Comparison of ENCODE assay signal across 8 cellular contexts in the genomic region with DNA sequence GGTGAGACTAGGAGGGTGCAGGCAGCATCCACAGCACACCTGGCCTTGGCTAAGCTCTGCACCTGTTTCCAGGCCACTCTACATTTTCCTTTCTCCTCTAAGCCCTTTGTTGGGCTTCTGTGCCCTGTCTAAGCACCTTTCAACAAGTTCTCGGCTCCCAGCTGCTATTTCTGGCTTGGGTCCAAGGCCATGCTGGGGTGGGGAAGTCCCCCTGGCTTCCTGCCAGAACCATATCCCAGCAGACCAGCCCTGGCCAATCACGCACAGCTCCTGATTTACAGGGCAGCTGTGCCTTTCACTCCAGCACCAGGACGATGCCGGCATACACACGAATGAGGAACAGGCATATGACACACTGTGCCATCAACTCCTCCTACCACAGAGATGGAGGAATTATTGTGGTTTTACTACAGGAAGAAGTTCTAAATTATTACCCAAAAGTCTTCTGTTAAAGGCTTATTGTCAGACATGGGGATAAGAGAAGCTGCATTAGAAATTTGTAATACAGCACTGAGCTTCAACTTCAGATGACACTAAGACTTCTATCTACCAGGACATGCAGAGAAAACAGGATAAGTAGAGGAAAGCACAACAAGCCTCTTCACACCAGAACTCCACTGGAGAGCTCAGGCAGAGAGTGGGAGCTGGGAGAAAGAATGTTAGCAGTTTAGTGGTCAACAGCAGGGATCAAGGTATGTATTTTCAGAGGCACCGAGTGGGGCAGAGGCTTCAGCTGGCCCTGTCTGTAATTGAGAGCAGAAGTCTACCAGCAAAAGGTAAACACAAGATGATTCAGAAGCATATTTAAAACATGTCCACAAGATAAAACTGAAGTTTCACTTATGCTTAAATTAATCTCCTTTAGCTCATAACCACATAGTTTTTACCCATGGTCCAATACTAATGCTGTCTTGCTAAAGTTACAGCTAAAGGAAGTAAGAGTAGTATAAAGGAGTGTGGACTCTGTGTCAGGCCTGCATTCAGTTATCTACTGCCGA. TPM values are rescaled to one million over a fixed set of nuclear protein-coding genes. Genes with fewer than 3 reads are reported as not detected.
DNase-seq lines count a peak whose midpoint lies in the region; ATAC-seq and TF ChIP-seq lines count a peak whose summit lies in the region.

No MANE protein-coding gene starts in this region.

- H3K36me3 Mint-ChIP-seq in activated CD4-positive, alpha-beta T cell treated with anti-CD3 and anti-CD28 coated beads, Interleukin-2, amount 10 ng/mL, durations not matched to agents 7 days and 5 days (ENCODE audit: low read depth): peaks cover 40% of the 10 kb centered on the region
- H3K36me3 Mint-ChIP-seq in dendritic cell treated with granulocyte-macrophage colony-stimulating factor and Interleukin-4, amounts not matched to agents 40 ng/mL and 50 ng/mL, for 4 days (ENCODE audit: low read depth): peaks cover 67% of the 10 kb centered on the region

- no peaks in the 10 kb centered on the region for H3K27me3 Mint-ChIP-seq in activated CD4-positive, alpha-beta T cell treated with anti-CD3 and anti-CD28 coated beads, Interleukin-2, amount 10 ng/mL, durations not matched to agents 7 days and 5 days
- H3K27me3 Mint-ChIP-seq in dendritic cell treated with granulocyte-macrophage colony-stimulating factor and Interleukin-4, amounts not matched to agents 40 ng/mL and 50 ng/mL, for 4 days: no peaks in the 10 kb centered on the region

- TF ChIP-seq CTCF in GM06990 (IDR thresholded peaks at IDR 0.05; ENCODE audit: insufficient read depth, low read length, poor library complexity, severe bottlenecking): no peak

- H3K27ac Mint-ChIP-seq in activated CD4-positive, alpha-beta T cell treated with anti-CD3 and anti-CD28 coated beads, Interleukin-2, amount 10 ng/mL, durations not matched to agents 7 days and 5 days: peak overlapping the region; percentile 67
- H3K27ac Mint-ChIP-seq in dendritic cell treated with granulocyte-macrophage colony-stimulating factor and Interleukin-4, amounts not matched to agents 40 ng/mL and 50 ng/mL, for 4 days: peak overlapping the region; percentile 92

- POLR2A ChIA-PET in activated CD4-positive, alpha-beta T cell treated with anti-CD3 and anti-CD28 coated beads, Interleukin-2, amount 10 ng/mL, durations not matched to agents 7 days and 5 days (lab: Charles Lee): no interaction called here

- peaks cover 39% of the 10 kb centered on the region for H3K4me1 Mint-ChIP-seq in activated CD4-positive, alpha-beta T cell treated with anti-CD3 and anti-CD28 coated beads, Interleukin-2, amount 10 ng/mL, durations not matched to agents 7 days and 5 days
- H3K4me1 Mint-ChIP-seq in dendritic cell treated with granulocyte-macrophage colony-stimulating factor and Interleukin-4, amounts not matched to agents 40 ng/mL and 50 ng/mL, for 4 days (ENCODE audit: low read depth): peaks cover 54% of the 10 kb centered on the region

- intact Hi-C loops in dendritic cell treated with granulocyte-macrophage colony-stimulating factor and Interleukin-4, amounts not matched to agents 40 ng/mL and 50 ng/mL, for 4 days (cut with micrococcal nuclease): loop anchor here (5.0 kb wide), 1 partner anchor 46 kb away; no protein-coding TSS in a partner anchor

- CTCF ChIA-PET in activated CD4-positive, alpha-beta T cell treated with anti-CD3 and anti-CD28 coated beads, Interleukin-2, amount 10 ng/mL, durations not matched to agents 7 days and 5 days (lab: Charles Lee): interaction anchor here (1.3 to 1.9 kb wide), 5 partner anchors 14 to 48 kb away, joined by 3 to 7 read pairs (median 5); no protein-coding TSS in a partner anchor

- H3K27me3 ChIP-seq in GM06990 (replicated peaks; ENCODE audit: control insufficient read depth, insufficient read depth, low read length): no peaks in the 10 kb centered on the region

- no peak overlapping the region for H3K4me3 Mint-ChIP-seq in activated CD4-positive, alpha-beta T cell treated with anti-CD3 and anti-CD28 coated beads, Interleukin-2, amount 10 ng/mL, durations not matched to agents 7 days and 5 days
- H3K4me3 Mint-ChIP-seq in dendritic cell treated with granulocyte-macrophage colony-stimulating factor and Interleukin-4, amounts not matched to agents 40 ng/mL and 50 ng/mL, for 4 days: no peak overlapping the region

- ATAC-seq in HG03066 (IDR thresholded peaks at IDR 0.05; ENCODE audit: low read depth, unreplicated experiment) (peak; percentile 68), HG02870 (IDR thresholded peaks at IDR 0.05; ENCODE audit: unreplicated experiment) (no peak)

- no peak overlapping the region for H3K4me3 ChIP-seq in GM06990 (replicated peaks; ENCODE audit: low read depth, low read length)

- peaks cover 4% of the 10 kb centered on the region for H3K36me3 ChIP-seq in GM06990 (ENCODE audit: control insufficient read depth, insufficient read depth, low read length)

- DNase-seq in GM06990 (ENCODE audit: extremely low read depth, insufficient read length): peak; percentile 65
- DNase-seq in NCI-H345 treated with DMSO at 0.1 percent for 48 hours (lab: John Stamatoyannopoulos, UW; ENCODE audit: unreplicated experiment): peak; percentile 99
- DNase-seq in activated CD4-positive, alpha-beta T cell treated with anti-CD3 and anti-CD28 coated beads, Interleukin-2, amount 10 ng/mL, durations not matched to agents 7 days and 5 days: peak; percentile 63
- peak; percentile 69 for DNase-seq in midbrain (lab: John Stamatoyannopoulos, UW)
- DNase-seq in stimulated activated CD8-positive, alpha-beta memory T cell treated with anti-CD3 and anti-CD28 coated beads, Interleukin-15, amount 100 ng/mL, for 48 hours (ENCODE audit: low read depth in 2 of 2): peak; percentile 45 to 49

- no peaks in the 10 kb centered on the region for H3K9me3 Mint-ChIP-seq in activated CD4-positive, alpha-beta T cell treated with anti-CD3 and anti-CD28 coated beads, Interleukin-2, amount 10 ng/mL, durations not matched to agents 7 days and 5 days
- H3K9me3 Mint-ChIP-seq in dendritic cell treated with granulocyte-macrophage colony-stimulating factor and Interleukin-4, amounts not matched to agents 40 ng/mL and 50 ng/mL, for 4 days: no peaks in the 10 kb centered on the region

RNA-seq across cellular contexts. Expression of a gene that starts 37.4 kb away (rescaled TPM):
- total RNA-seq in activated CD4-positive, alpha-beta T cell treated with anti-CD3 and anti-CD28 coated beads, Interleukin-2, amount 10 ng/mL, durations not matched to agents 7 days and 5 days: 10 to 100 TPM; 15.7 to 16.4 TPM

RNA-seq across cellular contexts. Expression of a gene that starts 55.8 kb away (rescaled TPM):
- not detected for total RNA-seq in activated CD4-positive, alpha-beta T cell treated with anti-CD3 and anti-CD28 coated beads, Interleukin-2, amount 10 ng/mL, durations not matched to agents 7 days and 5 days

RNA-seq across cellular contexts. Expression of a gene that starts 57.2 kb away (rescaled TPM):
- total RNA-seq in activated CD4-positive, alpha-beta T cell treated with anti-CD3 and anti-CD28 coated beads, Interleukin-2, amount 10 ng/mL, durations not matched to agents 7 days and 5 days: under 1 TPM; 0.12 to 0.17 TPM

Comparison
In these comparisons a context has a peak if more than half of its experiments do, and no peak if none do; other contexts are left out.
1. DNase-seq: peak in every context shown above with its lines; median percentile 99 in NCI-H345 treated with DMSO at 0.1 percent for 48 hours; 69 in midbrain; 65 in GM06990; 63 in activated CD4-positive, alpha-beta T cell treated with anti-CD3 and anti-CD28 coated beads, Interleukin-2, amount 10 ng/mL, durations not matched to agents 7 days and 5 days; 47 in stimulated activated CD8-positive, alpha-beta memory T cell treated with anti-CD3 and anti-CD28 coated beads, Interleukin-15, amount 100 ng/mL, for 48 hours.